Comparison of ENCODE assay signal across 19 cellular contexts in the genomic region with DNA sequence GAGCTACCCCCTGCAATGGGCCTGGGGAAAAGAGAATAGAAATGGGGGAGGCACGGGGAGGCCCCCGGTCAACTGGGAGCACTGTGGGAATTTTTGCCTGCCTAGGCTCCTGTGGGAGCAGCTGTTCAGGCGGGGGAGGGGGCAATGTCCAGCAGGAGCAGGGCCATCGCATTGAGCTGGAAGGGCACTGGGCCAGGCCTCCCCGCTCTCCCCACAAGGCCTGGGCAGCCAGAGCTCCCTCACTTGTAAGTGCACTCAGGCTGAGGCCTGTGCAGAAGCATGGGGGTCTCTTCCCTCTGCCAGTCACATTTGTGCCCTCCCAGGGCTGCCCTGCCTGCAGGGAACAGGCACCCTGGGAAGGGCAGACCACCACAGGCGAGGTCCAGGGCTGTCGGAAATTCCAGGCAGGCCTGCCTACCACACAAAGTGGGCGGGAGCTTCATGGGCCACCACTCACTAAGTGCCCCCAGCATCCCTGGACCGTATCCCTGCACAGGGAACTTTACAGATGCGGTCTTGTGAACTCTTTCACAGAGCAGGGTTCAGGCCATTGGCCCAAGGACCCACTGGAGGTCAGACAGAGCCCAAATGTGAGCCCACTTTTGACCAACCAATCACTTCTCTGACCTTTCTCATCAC. TPM values are rescaled to one million over a fixed set of nuclear protein-coding genes. Genes with fewer than 3 reads are reported as not detected.
A peak's percentile ranks its signal among the peaks of the same experiment; 100 is the strongest.
DNase-seq lines count a peak whose midpoint lies in the region; ATAC-seq and TF ChIP-seq lines count a peak whose summit lies in the region.
"Had no signal": no experiment of that assay in that cellular context is flagged by ENCODE, and none has a peak within 500 bp of the region (broad histone marks: within the 10 kb centered on the region; RNA-seq: fewer than 3 reads in every experiment).

No MANE protein-coding gene starts in this region.

- H3K9me3 Mint-ChIP-seq in neural crest cell: peaks cover 2% of the 10 kb centered on the region
- H3K9me3 Mint-ChIP-seq: CD4-positive, alpha-beta T cell had no signal

- peak overlapping the region; percentile 19 for H3K27ac Mint-ChIP-seq in neural crest cell (ENCODE audit: unreplicated experiment)
- H3K27ac Mint-ChIP-seq: CD4-positive, alpha-beta T cell had no signal

- H3K4me2 ChIP-seq in PC-3 (ENCODE audit: low read length): no peak overlapping the region

- no peak for TF ChIP-seq POLR2A in body of pancreas (IDR thresholded peaks at IDR 0.05)

- H4K20me1 ChIP-seq in PC-3 (ENCODE audit: low read length): no peaks in the 10 kb centered on the region

- no peak overlapping the region for H3K27ac ChIP-seq in right cardiac atrium (ENCODE audit: low read length)
- no peak overlapping the region for H3K27ac ChIP-seq in body of pancreas
- H3K27ac ChIP-seq in aorta (ENCODE audit: low read depth in 1 of 2, low read length in 2 of 2): no peak overlapping the region
- no peak overlapping the region for H3K27ac ChIP-seq in PC-3 (ENCODE audit: low read length)

- H3K9me2 ChIP-seq in PC-3 (replicated peaks; ENCODE audit: low read length): no peaks in the 10 kb centered on the region

- no peak overlapping the region for H3K4me3 Mint-ChIP-seq in neural crest cell
- H3K4me3 Mint-ChIP-seq: CD4-positive, alpha-beta T cell had no signal

- H3K4me3 ChIP-seq in right cardiac atrium (ENCODE audit: low read length) (no peak overlapping the region), body of pancreas (no peak overlapping the region), aorta (ENCODE audit: low read length in 2 of 2) (no peak overlapping the region), PC-3 (ENCODE audit: low read length) (no peak overlapping the region)

- H3K9ac ChIP-seq in PC-3 (ENCODE audit: low read length): no peak overlapping the region

- H3K36me3 Mint-ChIP-seq in neural crest cell (ENCODE audit: low read depth): no peaks in the 10 kb centered on the region

- ATAC-seq in right cardiac atrium (no peak), Right ventricle myocardium superior (ENCODE audit: poor library complexity) (no peak), body of pancreas (no peak), aorta (ENCODE audit: low FRiP score) (peak; percentile 30), PC-3 (no peak)
- ATAC-seq: Right ventricle myocardium inferior had no signal

- no peaks in the 10 kb centered on the region for H3K27me3 ChIP-seq in right cardiac atrium (ENCODE audit: control insufficient read depth, insufficient read depth)
- H3K27me3 ChIP-seq in body of pancreas: no peaks in the 10 kb centered on the region
- H3K27me3 ChIP-seq in aorta (ENCODE audit: control insufficient read depth in 1 of 2, insufficient read depth in 2 of 2, low read length in 1 of 2): no peaks in the 10 kb centered on the region
- H3K27me3 ChIP-seq in PC-3 (ENCODE audit: low read length): no peaks in the 10 kb centered on the region

- H2AFZ ChIP-seq in PC-3 (ENCODE audit: low read length): no peak overlapping the region

- peaks cover 4% of the 10 kb centered on the region for H3K4me1 Mint-ChIP-seq in neural crest cell

- H3K27me3 Mint-ChIP-seq in neural crest cell (ENCODE audit: low read depth): no peaks in the 10 kb centered on the region
- H3K27me3 Mint-ChIP-seq: CD4-positive, alpha-beta T cell had no signal

- BruUV-seq in PC-3 (replicated peaks; lab: Mats Ljungman, UMichigan): no TSS peak

- DNase-seq in right cardiac atrium: peak in 2 of 3 donors; percentile 57 to 62
- DNase-seq in Right ventricle myocardium superior: no peak
- peak; percentile 56 to 89 (median 72) for DNase-seq in body of pancreas
- no peak for DNase-seq in neural crest cell (ENCODE audit: low read depth, low spot score)
- DNase-seq in aorta: peak in 1 of 2 donors; percentile 63
- DNase-seq in COLO829 (ENCODE audit: low spot score): no peak
- DNase-seq in PC-3: no peak
- DNase-seq in NCI-H2196 treated with DMSO at 0.1 percent for 48 hours (lab: John Stamatoyannopoulos, UW; ENCODE audit: unreplicated experiment): no peak
- DNase-seq: CD4-positive, alpha-beta T cell; DMS153; EL; NCI-H1417 treated with DMSO at 0.1 percent for 48 hours; NCI-H2029; NCI-H2171 had no signal

- intact Hi-C loops in right cardiac atrium (cut with DNase I): no loop called here
- intact Hi-C loops in Right ventricle myocardium superior (cut with DNase I): no loop called here
- intact Hi-C loops in body of pancreas (cut with DNase I): no loop called here
- intact Hi-C loops in aorta (cut with DNase I): no loop called here
- intact Hi-C loops in PC-3 (cut with micrococcal nuclease): no loop called here

- no peaks in the 10 kb centered on the region for H3K79me2 ChIP-seq in PC-3 (ENCODE audit: low read length)

- H3K9me3 ChIP-seq in right cardiac atrium (ENCODE audit: control insufficient read depth, low read length) (no peaks in the 10 kb centered on the region), body of pancreas (no peaks in the 10 kb centered on the region), aorta (ENCODE audit: control insufficient read depth, low read length) (no peaks in the 10 kb centered on the region), PC-3 (ENCODE audit: low read length) (no peaks in the 10 kb centered on the region)

- TF ChIP-seq CTCF in body of pancreas (IDR thresholded peaks at IDR 0.05): no peak
- no peak for TF ChIP-seq CTCF in neural crest cell (conservative IDR thresholded peaks at IDR 0.05)
- no peak for TF ChIP-seq CTCF in PC-3 (conservative IDR thresholded peaks at IDR 0.05; ENCODE audit: low read depth, low read length)

- POLR2A ChIA-PET in PC-3 (lab: Charles Lee; ENCODE audit: unreplicated experiment): no interaction called here

- WGBS in right cardiac atrium: 77% methylated on average over 10 of the region's 10 CpGs
- WGBS in body of pancreas, 2 donors: 58 to 63% methylated on average over 3 to 10 of the region's 10 CpGs
- 74 to 77% methylated on average over 8 to 10 of the region's 10 CpGs for WGBS in aorta, 2 donors

- no peaks in the 10 kb centered on the region for H3K4me1 ChIP-seq in right cardiac atrium (ENCODE audit: control insufficient read depth, insufficient read depth, low read length)
- peaks cover 33% of the 10 kb centered on the region for H3K4me1 ChIP-seq in body of pancreas
- no peaks in the 10 kb centered on the region for H3K4me1 ChIP-seq in aorta (ENCODE audit: control insufficient read depth in 1 of 2, insufficient read depth in 2 of 2, low read length in 2 of 2)
- H3K4me1 ChIP-seq in PC-3 (ENCODE audit: insufficient read depth, low read length): no peaks in the 10 kb centered on the region

- CTCF ChIA-PET in PC-3 (lab: Charles Lee): no interaction called here

- H3F3A ChIP-seq in PC-3 (ENCODE audit: low read length, unreplicated experiment): no peaks in the 10 kb centered on the region

- H3K36me3 ChIP-seq in body of pancreas (replicated peaks in 1 of 2; ENCODE audit: insufficient read depth in 1 of 2, low read depth in 2 of 2) (no peaks in the 10 kb centered on the region), aorta (ENCODE audit: control insufficient read depth in 1 of 2, insufficient read depth in 2 of 2, low read length in 1 of 2) (no peaks in the 10 kb centered on the region), PC-3 (ENCODE audit: low read depth, low read length) (no peaks in the 10 kb centered on the region)

RNA-seq across cellular contexts. Expression of a gene that starts 1.1 kb away (rescaled TPM):
- total RNA-seq in right cardiac atrium: not detected
- polyA plus RNA-seq in right cardiac atrium: 0.18 TPM
- not detected for total RNA-seq in Right ventricle myocardium superior
- 1 to 10 TPM; 2.3 TPM for total RNA-seq in body of pancreas
- total RNA-seq in neural crest cell: 0.16 TPM in 1 of 2 replicates, not detected in the other
- total RNA-seq in aorta: under 1 TPM; 0.16 to 0.60 TPM
- under 1 TPM in 1 of 2 donors, not detected in 1; 0.69 TPM for polyA plus RNA-seq in aorta
- not detected in 2 replicates for total RNA-seq in PC-3 (2014; rRNA removed)
- total RNA-seq: MCF 10A, NCI-H460, Right ventricle myocardium inferior had no signal
- polyA plus RNA-seq: BJ had no signal

RNA-seq across cellular contexts. Expression of a gene that starts 9.8 kb away (rescaled TPM):
- total RNA-seq in right cardiac atrium (10 to 100 TPM in 3 of 4 donors, 1 to 10 TPM in 1; 8.7 to 15.0 (median 11.6) TPM), Right ventricle myocardium superior (13.3 TPM), body of pancreas (10 to 100 TPM; 23.6 to 64.9 TPM), neural crest cell (7.2 and 9.8 TPM in 2 replicates), aorta (10 to 100 TPM in 1 of 2 donors, 1 to 10 TPM in 1; 9.8 to 12.2 TPM), PC-3 (2014; rRNA removed) (38.1 and 45.3 TPM in 2 replicates)
- polyA plus RNA-seq in right cardiac atrium (16.3 TPM), aorta (10 to 100 TPM; 12.1 to 23.2 TPM)

RNA-seq across cellular contexts. Expression of a gene that starts 10.2 kb away (rescaled TPM):
- under 1 TPM in 3 of 4 donors, not detected in 1; 0.06 to 0.14 (median 0.11) TPM for total RNA-seq in right cardiac atrium
- polyA plus RNA-seq in right cardiac atrium: 0.14 TPM
- total RNA-seq in Right ventricle myocardium superior: 0.48 TPM
- under 1 TPM; under 0.01 to 0.52 TPM for total RNA-seq in body of pancreas
- total RNA-seq in neural crest cell: not detected in 2 replicates
- total RNA-seq in aorta: under 1 TPM; 0.16 to 0.30 TPM
- polyA plus RNA-seq in aorta: not detected
- total RNA-seq in PC-3 (2014; rRNA removed): 0.04 TPM in 1 of 2 replicates, not detected in the other
- total RNA-seq: HT-29, NCI-H460 had no signal

RNA-seq across cellular contexts. Expression of a gene that starts 29.4 kb away (rescaled TPM):
- total RNA-seq in right cardiac atrium (1 to 10 TPM; 3.1 to 3.9 (median 3.5) TPM), Right ventricle myocardium superior (3.3 TPM), body of pancreas (10 to 100 TPM in 1 of 2 donors, 1 to 10 TPM in 1; 8.3 to 14.2 TPM), neural crest cell (25.7 and 27.4 TPM in 2 replicates), aorta (1 to 10 TPM; 5.8 to 8.0 TPM), PC-3 (2014; rRNA removed) (12.2 and 14.1 TPM in 2 replicates)
- polyA plus RNA-seq in right cardiac atrium (3.7 TPM), aorta (10 to 100 TPM in 1 of 2 donors, 1 to 10 TPM in 1; 4.5 to 12.7 TPM)

Comparison
In these comparisons a context has a peak if more than half of its experiments do, and no peak if none do; other contexts are left out.
1. DNase-seq: peak in right cardiac atrium (2 of 3) and body of pancreas (4 of 4); none in Right ventricle myocardium superior (single experiment), neural crest cell (single experiment), COLO829 (single experiment), PC-3 (single experiment) and NCI-H2196 treated with DMSO at 0.1 percent for 48 hours (single experiment).